ENCODE assay signal across 11 cellular contexts in genomic region chr15:92920595-92921169, GRCh38. TPM values are rescaled to one million over a fixed set of nuclear protein-coding genes. Genes with fewer than 3 reads are reported as not detected.
A peak's percentile ranks its signal among the peaks of the same experiment; 100 is the strongest.
DNase-seq lines count a peak whose midpoint lies in the region; TF ChIP-seq lines count a peak whose summit lies in the region.
"Had no signal": no experiment of that assay in that cellular context is flagged by ENCODE, and none has a peak within 500 bp of the region (broad histone marks: within the 10 kb centered on the region; RNA-seq: fewer than 3 reads in every experiment).

No MANE protein-coding gene starts in this region.

- H3K4me1 ChIP-seq in BLaER1 treated with 17β-estradiol and CSF1 and Interleukin-3, amounts not matched to agents 10 nM and 100 nM: peaks cover 22 to 85% (median 41%) of the 10 kb centered on the region in 10 experiments; a peak in 19 of 20 replicates
- H3K4me1 ChIP-seq in neural progenitor cell: peaks cover 31% of the 10 kb centered on the region

- H3K27ac ChIP-seq in BLaER1 treated with 17β-estradiol and CSF1 and Interleukin-3, amounts not matched to agents 10 nM and 100 nM: peak overlapping the region in 6 of 11 experiments; percentile 13 to 64 (median 47); a peak in 8 of 22 replicates
- H3K27ac ChIP-seq in RWPE1 (peak overlapping the region; percentile 43; the same call in 1 of the 2 replicates), neural progenitor cell (peak overlapping the region; percentile 23)

- H4K20me1 ChIP-seq in BLaER1 treated with 17β-estradiol and CSF1 and Interleukin-3, amounts not matched to agents 10 nM and 100 nM: peaks cover 0 to 47% (median 27%) of the 10 kb centered on the region in 11 experiments; a peak in 14 of 22 replicates
- H4K20me1 ChIP-seq in neural progenitor cell (ENCODE audit: low read depth): peaks cover 69% of the 10 kb centered on the region

- no peak overlapping the region for H3K27ac Mint-ChIP-seq in neural progenitor cell

- in situ Hi-C loops in GM13977 (cut with MboI; ENCODE audit: low pct_unique_long_range_greater_than_20kb, low sequenced_read_pairs, unreplicated experiment): no loop called here

- H3F3A ChIP-seq in neural progenitor cell (ENCODE audit: low read depth): peaks cover 44% of the 10 kb centered on the region

- H3K9ac ChIP-seq in BLaER1 treated with 17β-estradiol and CSF1 and Interleukin-3, amounts not matched to agents 10 nM and 100 nM: peak overlapping the region in 3 of 11 experiments; percentile 8 to 31 (median 11); a peak in 2 of 22 replicates
- no peak overlapping the region for H3K9ac ChIP-seq in neural progenitor cell

- H2AFZ ChIP-seq in neural progenitor cell (replicated peaks): no peak overlapping the region

- no peak overlapping the region for H3K4me3 Mint-ChIP-seq in neural progenitor cell

- peaks cover 0 to 10% (median 0%) of the 10 kb centered on the region in 11 experiments; a peak in 2 of 22 replicates for H3K9me3 ChIP-seq in BLaER1 treated with 17β-estradiol and CSF1 and Interleukin-3, amounts not matched to agents 10 nM and 100 nM (replicated peaks in 1 of 11)
- H3K9me3 ChIP-seq in neural progenitor cell (ENCODE audit: low read depth): no peaks in the 10 kb centered on the region

- H3K79me2 ChIP-seq in neural progenitor cell (ENCODE audit: low read depth): peaks cover 100% of the 10 kb centered on the region

- no peak for TF ChIP-seq CTCF in RWPE1 (conservative IDR thresholded peaks at IDR 0.05; ENCODE audit: low read depth)
- TF ChIP-seq CTCF in epithelial cell of esophagus (IDR thresholded peaks at IDR 0.05; ENCODE audit: insufficient read depth, low read depth, low read length, missing control alignments): no peak
- TF ChIP-seq CTCF in neural progenitor cell (IDR thresholded peaks at IDR 0.05): no peak
- no peak for TF ChIP-seq CTCF in GM13977 (IDR thresholded peaks at IDR 0.05; ENCODE audit: extremely low read depth, insufficient read depth, missing control alignments)

- H3K27me3 ChIP-seq in BLaER1 treated with 17β-estradiol and CSF1 and Interleukin-3, amounts not matched to agents 10 nM and 100 nM: no peaks in the 10 kb centered on the region
- no peaks in the 10 kb centered on the region for H3K27me3 ChIP-seq in neural progenitor cell

- POLR2A ChIA-PET in RWPE1 (lab: Yijun Ruan, JAX; ENCODE audit: low non-redundant PET): interaction anchor here (0.6 kb wide), 1 partner anchor 13 kb away, joined by 4 read pairs; no protein-coding TSS in a partner anchor

- CTCF ChIA-PET in RWPE1 (lab: Yijun Ruan, JAX): interaction anchor here (0.6 to 1.2 kb wide), 3 partner anchors 111 to 118 kb away, joined by 3 to 4 read pairs (median 4); no protein-coding TSS in a partner anchor

- no peak overlapping the region for H3K4me3 ChIP-seq in BLaER1 treated with 17β-estradiol and CSF1 and Interleukin-3, amounts not matched to agents 10 nM and 100 nM
- H3K4me3 ChIP-seq in epithelial cell of esophagus (ENCODE audit: low read length): no peak overlapping the region
- no peak overlapping the region for H3K4me3 ChIP-seq in neural progenitor cell

- H3K9me3 Mint-ChIP-seq in neural progenitor cell: no peaks in the 10 kb centered on the region

- peaks cover 74 to 91% (median 84%) of the 10 kb centered on the region in 11 experiments for H3K36me3 ChIP-seq in BLaER1 treated with 17β-estradiol and CSF1 and Interleukin-3, amounts not matched to agents 10 nM and 100 nM
- H3K36me3 ChIP-seq in neural progenitor cell: peaks cover 6% of the 10 kb centered on the region

- H3K36me3 Mint-ChIP-seq in neural progenitor cell: peaks cover 46% of the 10 kb centered on the region

- H3K4me2 ChIP-seq in BLaER1 treated with 17β-estradiol and CSF1 and Interleukin-3, amounts not matched to agents 10 nM and 100 nM: peak overlapping the region in 5 of 11 experiments; percentile 50 to 72 (median 65); a peak in 11 of 22 replicates
- no peak overlapping the region for H3K4me2 ChIP-seq in neural progenitor cell

- no peaks in the 10 kb centered on the region for H3K27me3 Mint-ChIP-seq in neural progenitor cell (ENCODE audit: insufficient read depth, low read depth)

- peaks cover 25% of the 10 kb centered on the region for H3K4me1 Mint-ChIP-seq in neural progenitor cell

- no peak for DNase-seq in RWPE1 (ENCODE audit: low spot score)
- peak; percentile 69 for DNase-seq in epithelial cell of esophagus (ENCODE audit: low read depth)
- no peak for DNase-seq in neural progenitor cell (ENCODE audit: low spot score)
- no peak for DNase-seq in stimulated activated CD4-positive, alpha-beta T cell treated with anti-CD3 and anti-CD28 coated beads, Interleukin-12 subunit alpha, Interleukin-12 subunit beta, amount 100 ng/mL, for 4 hours
- DNase-seq in SHP77 treated with DMSO at 0.1 percent for 48 hours (lab: John Stamatoyannopoulos, UW): no peak
- no peak for DNase-seq in NCI-H2029 (lab: John Stamatoyannopoulos, UW)
- no peak for DNase-seq in GM13977 (ENCODE audit: low spot score)
- DNase-seq: cortex of kidney; DMS153; stimulated activated CD8-positive, alpha-beta memory T cell treated with anti-CD3 and anti-CD28 coated beads, Interleukin-4, amount 100 ng/mL, for 48 hours had no signal

RNA-seq across cellular contexts. Expression of gene CHD2, which starts 20.6 kb away (rescaled TPM):
- total RNA-seq in neural progenitor cell (ENCODE audit: low replicate concordance): 77.6 and 128 TPM in 2 replicates
